Comparison of ENCODE assay signal across 28 cellular contexts in the genomic region with DNA sequence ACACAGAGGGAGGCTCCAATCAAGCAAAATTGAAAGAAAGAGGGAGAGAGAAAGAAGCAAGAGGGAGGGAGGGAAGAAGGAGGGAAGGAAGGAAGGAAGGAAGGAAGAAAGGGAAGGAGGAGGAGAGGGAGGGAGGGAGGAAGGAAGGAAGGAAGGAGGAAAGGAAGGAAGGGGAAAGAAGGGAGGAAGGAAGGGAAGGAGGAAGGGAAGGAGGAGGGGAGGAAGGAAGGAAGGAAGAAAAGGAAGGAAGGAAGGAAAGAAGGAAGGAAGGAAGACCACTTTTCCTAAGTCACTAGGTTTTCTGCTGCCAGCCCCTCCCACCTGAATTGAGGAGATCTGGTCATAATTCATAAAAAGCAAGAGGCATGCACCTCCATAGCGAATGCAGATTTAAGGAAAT.
"Had no signal": no experiment of that assay in that cellular context is flagged by ENCODE, and none has a peak within 500 bp of the region (broad histone marks: within the 10 kb centered on the region; RNA-seq: fewer than 3 reads in every experiment).

No MANE protein-coding gene starts in this region.

- H3K27me3 ChIP-seq: colonic mucosa, esophagus squamous epithelium, foreskin keratinocyte had no signal

- FAIRE-seq: colon, endometrium, endothelial cell of umbilical vein, frontal cortex had no signal

- DNase-seq: colonic mucosa; cortex of kidney; dermis blood vessel endothelial cell; dorsolateral prefrontal cortex; effector CD4-positive, alpha-beta T cell; effector CD8-positive, alpha-beta T cell; effector memory CD4-positive, alpha-beta T cell; effector memory CD8-positive, alpha-beta T cell; endodermal cell; erythroblast; esophagus squamous epithelium; foreskin fibroblast; foreskin keratinocyte; foreskin melanocyte; gastrocnemius medialis; glutamatergic neuron; head of caudate nucleus; heart left ventricle; heart right ventricle had no signal

- H3K4me1 ChIP-seq: colonic mucosa, esophagus muscularis mucosa, gastrocnemius medialis, gastroesophageal sphincter, heart left ventricle, heart right ventricle had no signal

- ATAC-seq: effector memory CD8-positive, alpha-beta T cell; esophagus mucosa; foreskin keratinocyte; gastrocnemius medialis; gastroesophageal sphincter; heart left ventricle; heart right ventricle had no signal

- H3K4me3 ChIP-seq: colonic mucosa, coronary artery, dorsolateral prefrontal cortex, esophagus muscularis mucosa, esophagus squamous epithelium, gastrocnemius medialis, gastroesophageal sphincter, heart left ventricle, heart right ventricle had no signal

- H3K27ac ChIP-seq: colonic mucosa, coronary artery, dorsolateral prefrontal cortex, epithelial cell of prostate, esophagus muscularis mucosa, esophagus squamous epithelium, foreskin keratinocyte, gastrocnemius medialis, gastroesophageal sphincter, heart left ventricle, heart right ventricle had no signal

- H3K36me3 ChIP-seq: colonic mucosa, esophagus muscularis mucosa, esophagus squamous epithelium, gastrocnemius medialis, gastroesophageal sphincter, heart left ventricle, heart right ventricle had no signal

- H3K9me3 ChIP-seq: colonic mucosa, gastrocnemius medialis had no signal
